Comparison of ENCODE assay signal across 18 cellular contexts in genomic region chr2:71683666-71684065, GRCh38.
DNase-seq lines count a peak whose midpoint lies in the region; ATAC-seq, FAIRE-seq and TF ChIP-seq lines count a peak whose summit lies in the region.
"Had no signal": no experiment of that assay in that cellular context is flagged by ENCODE, and none has a peak within 500 bp of the region (broad histone marks: within the 10 kb centered on the region; RNA-seq: fewer than 3 reads in every experiment).

No MANE protein-coding gene starts in this region.

- peaks cover 34 to 48% of the 10 kb centered on the region in 2 donors for H3K4me1 ChIP-seq in gastrocnemius medialis
- H3K4me1 ChIP-seq: A549, BE2C had no signal

- no peak for TF ChIP-seq CTCF in natural killer cell (IDR thresholded peaks at IDR 0.05)
- no peak for TF ChIP-seq CTCF in endothelial cell (IDR thresholded peaks at IDR 0.05; ENCODE audit: unreplicated experiment)
- TF ChIP-seq CTCF in gastrocnemius medialis (IDR thresholded peaks at IDR 0.05 in 4 of 5, conservative IDR thresholded peaks at IDR 0.05 in 1 of 5): no peak

- H3K27me3 Mint-ChIP-seq in natural killer cell treated with Interleukin-12 subunit alpha and Interleukin-12 subunit beta and Interleukin-15 and Interleukin-18, amount 100 ng/mL, for 72 hours: peaks cover 0 to 1% of the 10 kb centered on the region in 2 donors
- no peaks in the 10 kb centered on the region for H3K27me3 Mint-ChIP-seq in natural killer cell (ENCODE audit: low read depth in 2 of 2)
- H3K27me3 Mint-ChIP-seq in endothelial cell (ENCODE audit: unreplicated experiment): peaks cover 27% of the 10 kb centered on the region

- no peaks in the 10 kb centered on the region for H3K27me3 ChIP-seq in gastrocnemius medialis
- H3K27me3 ChIP-seq: BE2C had no signal

- intact Hi-C loops in natural killer cell (cut with micrococcal nuclease) (no loop called here), gastrocnemius medialis (cut with DNase I; ENCODE audit: low total_unique reads) (loop anchor here (2.0 kb wide), 2 partner anchors 33 to 59 kb away; no protein-coding TSS in a partner anchor)

- ATAC-seq in natural killer cell treated with Interleukin-12 subunit alpha and Interleukin-12 subunit beta and Interleukin-15 and Interleukin-18, amount 100 ng/mL, for 72 hours: no peak
- ATAC-seq in natural killer cell: no peak
- no peak for ATAC-seq in gastrocnemius medialis
- ATAC-seq in GM18502 (IDR thresholded peaks at IDR 0.05; ENCODE audit: poor library complexity, unreplicated experiment): no peak
- no peak for ATAC-seq in HG02759 (IDR thresholded peaks at IDR 0.05; ENCODE audit: unreplicated experiment)
- ATAC-seq: A549; CD8-positive, alpha-beta T cell; HCT116 had no signal

- H3K4me3 ChIP-seq in gastrocnemius medialis: no peak overlapping the region
- H3K4me3 ChIP-seq: A549 had no signal

- H3K36me3 ChIP-seq in gastrocnemius medialis: peaks cover 0 to 43% of the 10 kb centered on the region in 2 donors
- H3K36me3 ChIP-seq: BE2C had no signal

- H3K9me3 ChIP-seq in gastrocnemius medialis: no peaks in the 10 kb centered on the region
- H3K9me3 ChIP-seq: A549, BE2C had no signal

- H3K9me3 Mint-ChIP-seq in natural killer cell treated with Interleukin-12 subunit alpha and Interleukin-12 subunit beta and Interleukin-15 and Interleukin-18, amount 100 ng/mL, for 72 hours: no peaks in the 10 kb centered on the region
- H3K9me3 Mint-ChIP-seq in natural killer cell: no peaks in the 10 kb centered on the region
- no peaks in the 10 kb centered on the region for H3K9me3 Mint-ChIP-seq in endothelial cell (ENCODE audit: unreplicated experiment)
- H3K9me3 Mint-ChIP-seq: CD8-positive, alpha-beta T cell had no signal

- FAIRE-seq in GM12891 (lab: Jason Lieb, UNC): no peak
- FAIRE-seq: A549, D721Med, H54 had no signal

- peaks cover 0 to 4% of the 10 kb centered on the region in 2 donors for H3K4me1 Mint-ChIP-seq in natural killer cell treated with Interleukin-12 subunit alpha and Interleukin-12 subunit beta and Interleukin-15 and Interleukin-18, amount 100 ng/mL, for 72 hours (ENCODE audit: low read depth in 2 of 2)
- H3K4me1 Mint-ChIP-seq in natural killer cell: no peaks in the 10 kb centered on the region
- peaks cover 34% of the 10 kb centered on the region for H3K4me1 Mint-ChIP-seq in endothelial cell (ENCODE audit: unreplicated experiment)

- TF ChIP-seq POLR2A in gastrocnemius medialis (IDR thresholded peaks at IDR 0.05) (no peak), GM12891 (IDR thresholded peaks at IDR 0.05; ENCODE audit: low read depth, low read length) (no peak)

- peak; percentile 38 for DNase-seq in natural killer cell treated with Interleukin-12 subunit alpha and Interleukin-12 subunit beta and Interleukin-15 and Interleukin-18, amount 100 ng/mL, for 72 hours (ENCODE audit: low spot score)
- DNase-seq in natural killer cell: no peak
- DNase-seq in endothelial cell (ENCODE audit: low spot score): no peak
- peak; percentile 1 to 15 for DNase-seq in gastrocnemius medialis
- no peak for DNase-seq in GM12891 (ENCODE audit: insufficient read length, low spot score)
- DNase-seq: BE2C; CD8-positive, alpha-beta T cell; DMS153; DND-41; GDM1 had no signal

- H3K4me3 Mint-ChIP-seq in natural killer cell treated with Interleukin-12 subunit alpha and Interleukin-12 subunit beta and Interleukin-15 and Interleukin-18, amount 100 ng/mL, for 72 hours: no peak overlapping the region
- no peak overlapping the region for H3K4me3 Mint-ChIP-seq in natural killer cell
- H3K4me3 Mint-ChIP-seq in endothelial cell (ENCODE audit: unreplicated experiment): peak overlapping the region; percentile 49
- H3K4me3 Mint-ChIP-seq: CD8-positive, alpha-beta T cell had no signal

- H3K27ac ChIP-seq in gastrocnemius medialis: peak overlapping the region; percentile 86 to 92 (median 89)
- H3K27ac ChIP-seq: A549, C4-2B, HL-60 had no signal

- in situ Hi-C loops in gastrocnemius medialis (cut with MboI; ENCODE audit: low sequenced_read_pairs in 4 of 4): no loop called here

- H3K27ac Mint-ChIP-seq in natural killer cell treated with Interleukin-12 subunit alpha and Interleukin-12 subunit beta and Interleukin-15 and Interleukin-18, amount 100 ng/mL, for 72 hours: no peak overlapping the region
- H3K27ac Mint-ChIP-seq in natural killer cell (no peak overlapping the region), endothelial cell (ENCODE audit: unreplicated experiment) (no peak overlapping the region)
- H3K27ac Mint-ChIP-seq: CD8-positive, alpha-beta T cell had no signal

- H3K36me3 Mint-ChIP-seq in natural killer cell treated with Interleukin-12 subunit alpha and Interleukin-12 subunit beta and Interleukin-15 and Interleukin-18, amount 100 ng/mL, for 72 hours: no peaks in the 10 kb centered on the region
- H3K36me3 Mint-ChIP-seq in natural killer cell (no peaks in the 10 kb centered on the region), endothelial cell (ENCODE audit: low read depth, unreplicated experiment) (peaks cover 63% of the 10 kb centered on the region)

TF ChIP-seq in GM12891, 5 proteins besides CTCF, POLR2A, EP300 and RAD21:
- no peak for TF ChIP-seq SPI1 (IDR thresholded peaks at IDR 0.05; ENCODE audit: low read depth, low read length)
- no peak for TF ChIP-seq POLR2AphosphoS5 (IDR thresholded peaks at IDR 0.05; ENCODE audit: low read depth, low read length)
- no peak for TF ChIP-seq TAF1 (IDR thresholded peaks at IDR 0.05; ENCODE audit: low read depth, low read length)
- TF ChIP-seq PAX5 (IDR thresholded peaks at IDR 0.05; ENCODE audit: insufficient read depth, low read length, severe bottlenecking): no peak
- TF ChIP-seq POU2F2 (IDR thresholded peaks at IDR 0.05; ENCODE audit: low read depth, low read length): no peak

Comparison
In these comparisons a context has a peak if more than half of its experiments do, and no peak if none do; other contexts are left out.
1. DNase-seq: peak in natural killer cell treated with Interleukin-12 subunit alpha and Interleukin-12 subunit beta and Interleukin-15 and Interleukin-18, amount 100 ng/mL, for 72 hours (single experiment) and gastrocnemius medialis (2 of 2); none in natural killer cell (single experiment), endothelial cell (single experiment) and GM12891 (single experiment).